ENCODE assay signal across 28 cellular contexts in genomic region chr9:133516256-133516960, GRCh38. TPM values are rescaled to one million over a fixed set of nuclear protein-coding genes. Genes with fewer than 3 reads are reported as not detected.
"Had no signal": no experiment of that assay in that cellular context is flagged by ENCODE, and none has a peak within 500 bp of the region (broad histone marks: within the 10 kb centered on the region; RNA-seq: fewer than 3 reads in every experiment).

No MANE protein-coding gene starts in this region.

- H3K4me1 ChIP-seq: left lung, pancreas had no signal

- H3K36me3 ChIP-seq: esophagus squamous epithelium, left lung, lower lobe of right lung, neutrophil, pancreas, sigmoid colon, thoracic aorta, tibial nerve, upper lobe of left lung had no signal

- H3K9me3 ChIP-seq: esophagus squamous epithelium, left lung, lower lobe of right lung, neutrophil, pancreas, sigmoid colon, thoracic aorta, tibial nerve, upper lobe of left lung had no signal

- H3K4me3 ChIP-seq: esophagus squamous epithelium, left lung, lower lobe of right lung, pancreas, sigmoid colon, thoracic aorta, tibial nerve, upper lobe of left lung had no signal

- H3K27ac Mint-ChIP-seq: effector memory CD8-positive, alpha-beta T cell; natural killer cell; stimulated activated memory B cell treated with anti-CD40 and anti-IgM and Interleukin-4, amounts not matched to agents 10 μg/mL and 1 μg/mL and 100 μg/mL, for 72 hours had no signal

- H3K27me3 ChIP-seq: neutrophil, pancreas had no signal

- H3K9me3 Mint-ChIP-seq: effector memory CD8-positive, alpha-beta T cell; natural killer cell; neural crest cell; stimulated activated memory B cell treated with anti-CD40 and anti-IgM and Interleukin-4, amounts not matched to agents 10 μg/mL and 1 μg/mL and 100 μg/mL, for 72 hours had no signal

- H3K27ac ChIP-seq: esophagus squamous epithelium, left lung, lower lobe of right lung, neutrophil, pancreas, sigmoid colon, thoracic aorta, tibial nerve, upper lobe of left lung had no signal

- ATAC-seq: effector memory CD8-positive, alpha-beta T cell; left lung; lower lobe of right lung; natural killer cell; pancreas; stimulated activated memory B cell treated with anti-CD40 and anti-IgM and Interleukin-4, amounts not matched to agents 10 μg/mL and 1 μg/mL and 100 μg/mL, for 72 hours; stimulated activated naive CD8-positive, alpha-beta T cell treated with anti-CD3 and anti-CD28 coated beads, Interleukin-15, Interleukin-2, amounts not matched to agents 100 U/mL and 50 U/mL, for 24 hours had no signal

- H3K4me3 Mint-ChIP-seq: effector memory CD8-positive, alpha-beta T cell; natural killer cell; neural crest cell; stimulated activated memory B cell treated with anti-CD40 and anti-IgM and Interleukin-4, amounts not matched to agents 10 μg/mL and 1 μg/mL and 100 μg/mL, for 72 hours had no signal

- H3K4me1 Mint-ChIP-seq: natural killer cell; neural crest cell; stimulated activated memory B cell treated with anti-CD40 and anti-IgM and Interleukin-4, amounts not matched to agents 10 μg/mL and 1 μg/mL and 100 μg/mL, for 72 hours had no signal

- H3K36me3 Mint-ChIP-seq: natural killer cell; stimulated activated memory B cell treated with anti-CD40 and anti-IgM and Interleukin-4, amounts not matched to agents 10 μg/mL and 1 μg/mL and 100 μg/mL, for 72 hours had no signal

- DNase-seq: cerebellar nuclear complex; cortex of kidney; effector memory CD8-positive, alpha-beta T cell; erythroblast; esophagus squamous epithelium; foreskin melanocyte; glutamatergic neuron; lower lobe of right lung; natural killer cell; sigmoid colon; stimulated activated CD4-positive, alpha-beta T cell treated with anti-CD3 and anti-CD28 coated beads, Interleukin-2, amount 100 ng/mL, for 24 hours; stimulated activated CD4-positive, alpha-beta T cell treated with anti-CD3 and anti-CD28 coated beads, Interleukin-4, amount 100 ng/mL, for 24 hours; stimulated activated naive CD8-positive, alpha-beta T cell treated with anti-CD3 and anti-CD28 coated beads, Interleukin-15, Interleukin-2, amounts not matched to agents 100 U/mL and 50 U/mL, for 24 hours; substantia nigra had no signal

RNA-seq across cellular contexts. Expression of gene MYMK, which starts 8.4 kb away (rescaled TPM):
- total RNA-seq: dermis microvascular lymphatic vessel endothelial cell, esophagus squamous epithelium, left lung, lower lobe of right lung, mesenteric fat pad, mononuclear cell, natural killer cell, neural crest cell, omental fat pad, pancreas, posterior vena cava, sigmoid colon, thoracic aorta, upper lobe of left lung had no signal
- polyA plus RNA-seq: keratinocyte, pancreas, sigmoid colon had no signal

RNA-seq across cellular contexts. Expression of gene ADAMTSL2, which starts 18.1 kb away (rescaled TPM):
- total RNA-seq: natural killer cell had no signal
- polyA plus RNA-seq: keratinocyte had no signal
